Comparison of ENCODE assay signal across 23 cellular contexts in genomic region chr21:16353764-16354163, GRCh38.
DNase-seq lines count a peak whose midpoint lies in the region; ATAC-seq and TF ChIP-seq lines count a peak whose summit lies in the region.
"Had no signal": no experiment of that assay in that cellular context is flagged by ENCODE, and none has a peak within 500 bp of the region (broad histone marks: within the 10 kb centered on the region; RNA-seq: fewer than 3 reads in every experiment).

No MANE protein-coding gene starts in this region.

- no peaks in the 10 kb centered on the region for H3F3A ChIP-seq in PC-3 (ENCODE audit: low read length, unreplicated experiment)

- H3K9me3 Mint-ChIP-seq in nephron progenitor cell = peaks cover 9% of the 10 kb centered on the region
- H3K9me3 Mint-ChIP-seq: CD4-positive, alpha-beta T cell had no signal

- H3K27me3 Mint-ChIP-seq in nephron progenitor cell (ENCODE audit: low read depth, poor library complexity) = peaks cover 4% of the 10 kb centered on the region
- H3K27me3 Mint-ChIP-seq: CD4-positive, alpha-beta T cell had no signal

- H3K4me3 Mint-ChIP-seq in nephron progenitor cell = no peak overlapping the region
- H3K4me3 Mint-ChIP-seq: CD4-positive, alpha-beta T cell had no signal

- H3K4me2 ChIP-seq in PC-3 (ENCODE audit: low read length) = no peak overlapping the region
- H3K4me2 ChIP-seq: BLaER1, KMS-11 had no signal

- H2AFZ ChIP-seq in PC-3 (ENCODE audit: low read length) = no peak overlapping the region

- H3K4me1 Mint-ChIP-seq in nephron progenitor cell = no peaks in the 10 kb centered on the region

- no peaks in the 10 kb centered on the region for H3K27me3 ChIP-seq in PC-3 (ENCODE audit: low read length)
- H3K27me3 ChIP-seq: BLaER1 had no signal

- H4K20me1 ChIP-seq in PC-3 (ENCODE audit: low read length) = no peaks in the 10 kb centered on the region
- H4K20me1 ChIP-seq: BLaER1 had no signal

- no peaks in the 10 kb centered on the region for H3K4me1 ChIP-seq in PC-3 (ENCODE audit: insufficient read depth, low read length)
- H3K4me1 ChIP-seq: BLaER1 had no signal

- no peaks in the 10 kb centered on the region for H3K9me2 ChIP-seq in PC-3 (replicated peaks; ENCODE audit: low read length)

- peaks cover 15% of the 10 kb centered on the region for H3K36me3 Mint-ChIP-seq in nephron progenitor cell (ENCODE audit: low read depth)

- CTCF ChIA-PET in PC-3 (lab: Charles Lee) = no interaction called here

- peak overlapping the region; percentile 16 for H3K27ac Mint-ChIP-seq in nephron progenitor cell
- H3K27ac Mint-ChIP-seq: CD4-positive, alpha-beta T cell had no signal

- H3K9me3 ChIP-seq in PC-3 (ENCODE audit: low read length) = no peaks in the 10 kb centered on the region
- H3K9me3 ChIP-seq: BLaER1 had no signal

- no peaks in the 10 kb centered on the region for H3K36me3 ChIP-seq in PC-3 (ENCODE audit: low read depth, low read length)
- H3K36me3 ChIP-seq: BLaER1 had no signal

- H3K4me3 ChIP-seq in PC-3 (ENCODE audit: low read length) = no peak overlapping the region
- H3K4me3 ChIP-seq: BLaER1 had no signal

- H3K27ac ChIP-seq in 22Rv1 = peak overlapping the region; percentile 20; the same call in 1 of the 2 replicates
- H3K27ac ChIP-seq in VCaP = peak overlapping the region; percentile 94
- H3K27ac ChIP-seq in PC-3 (ENCODE audit: low read length) = no peak overlapping the region
- H3K27ac ChIP-seq: BLaER1, KMS-11, RWPE1 had no signal

- no peak for TF ChIP-seq CTCF in 22Rv1 (IDR thresholded peaks at IDR 0.05)
- no peak for TF ChIP-seq CTCF in VCaP (conservative IDR thresholded peaks at IDR 0.05)
- no peak for TF ChIP-seq CTCF in nephron progenitor cell (IDR thresholded peaks at IDR 0.05)
- TF ChIP-seq CTCF in PC-3 (conservative IDR thresholded peaks at IDR 0.05; ENCODE audit: low read depth, low read length) = no peak

- H3K79me2 ChIP-seq in PC-3 (ENCODE audit: low read length) = no peaks in the 10 kb centered on the region

- DNase-seq in KBM-7 (peak; percentile 24), nephron progenitor cell (no peak), PC-3 (no peak), epidermal melanocyte (ENCODE audit: insufficient read length, low spot score) (no peak)
- DNase-seq: CD4-positive, alpha-beta T cell; COR-L47; HCEC 1CT; IMR-90; NCI-H1092 treated with DMSO at 0.1 percent for 48 hours; NCI-H1436 treated with DMSO at 0.1 percent for 48 hours; NCI-H187 treated with DMSO at 0.1 percent for 48 hours; NCI-H2171 treated with DMSO at 0.1 percent for 48 hours; NCI-H524; NCI-H748 treated with DMSO at 0.1 percent for 48 hours; NK-92 treated with Interleukin-12 subunit alpha and Interleukin-12 subunit beta, amount 100 ng/mL, for 24 hours; SHP77 had no signal

- no TSS peak for BruUV-seq in PC-3 (replicated peaks; lab: Mats Ljungman, UMichigan)

- POLR2A ChIA-PET in PC-3 (lab: Charles Lee; ENCODE audit: unreplicated experiment) = no interaction called here

- in situ Hi-C loops in KBM-7 (cut with MboI; ENCODE audit: low pct_unique_long_range_greater_than_20kb, low sequenced_read_pairs) = no loop called here

- no peak overlapping the region for H3K9ac ChIP-seq in PC-3 (ENCODE audit: low read length)
- H3K9ac ChIP-seq: BLaER1, KMS-11 had no signal

- no peak for ATAC-seq in PC-3
- no peak for ATAC-seq in GM21515 (IDR thresholded peaks at IDR 0.05; ENCODE audit: unreplicated experiment)
- ATAC-seq in HG03280 (IDR thresholded peaks at IDR 0.05; ENCODE audit: unreplicated experiment) = no peak

- intact Hi-C loops in PC-3 (cut with micrococcal nuclease) = no loop called here
